In the genomic region with DNA sequence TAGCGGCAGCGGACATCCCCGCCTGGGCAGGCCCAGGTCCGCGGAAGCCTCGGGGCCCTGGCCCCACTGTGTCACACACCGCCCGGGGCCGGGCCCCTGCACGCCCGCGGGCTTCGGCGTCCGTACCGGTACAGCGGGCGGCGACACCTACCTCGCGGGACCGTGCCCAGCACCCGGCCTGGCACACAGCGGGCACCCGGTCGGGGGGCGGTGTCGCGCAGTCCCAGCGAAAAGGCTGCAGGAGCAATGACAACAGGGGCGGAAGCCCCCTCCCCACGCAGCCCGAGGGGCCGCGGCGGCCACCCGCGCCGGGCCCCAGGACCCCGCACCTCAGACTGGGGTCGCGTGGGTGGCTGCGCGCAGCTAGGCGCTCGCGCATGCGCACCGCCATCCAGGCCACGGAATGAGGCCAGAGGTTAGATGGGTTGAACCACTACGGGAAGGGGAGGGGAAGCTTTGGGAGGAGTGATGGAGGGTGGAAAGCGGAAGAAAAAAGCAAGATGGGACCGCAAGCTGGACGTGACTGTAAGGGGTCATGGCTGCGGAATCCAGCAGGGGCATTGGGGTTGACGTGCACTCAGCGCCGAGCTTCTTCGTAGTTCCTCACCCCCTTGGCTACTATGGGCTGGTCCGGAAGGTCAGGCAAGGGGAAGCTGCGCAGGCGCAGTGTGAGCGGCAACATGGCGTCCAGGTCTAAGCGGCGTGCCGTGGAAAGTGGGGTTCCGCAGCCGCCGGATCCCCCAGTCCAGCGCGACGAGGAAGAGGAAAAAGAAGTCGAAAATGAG, we compare ENCODE assay signal across 8 cellular contexts. TPM values are rescaled to one million over a fixed set of nuclear protein-coding genes. Genes with fewer than 3 reads are reported as not detected.
DNase-seq lines count a peak whose midpoint lies in the region; ATAC-seq, FAIRE-seq and TF ChIP-seq lines count a peak whose summit lies in the region.

A gene (plus strand): TSS at position 669 of the 785 bp plus-strand sequence. CDS start 12 bp downstream, at position 681.
A gene (minus strand): TSS at position 381 of the 785 bp plus-strand sequence. CDS start 6,759 bp downstream, outside the sequence.

- H3K9me3 ChIP-seq in keratinocyte (ENCODE audit: control insufficient read depth, low read depth, low read length) = no peaks in the 10 kb centered on the region

- H3K79me2 ChIP-seq in keratinocyte (ENCODE audit: control insufficient read depth, insufficient read depth, low read length) = peaks cover 56% of the 10 kb centered on the region

- peak; percentile 29 for FAIRE-seq in keratinocyte (lab: Jason Lieb, UNC)

- peak within 1 kb of the TSS; percentile 99 for H3K27ac ChIP-seq in keratinocyte (ENCODE audit: control insufficient read depth, insufficient read depth, low read length)

- no peaks in the 10 kb centered on the region for H3K9me1 ChIP-seq in keratinocyte (ENCODE audit: control insufficient read depth, extremely low read depth, insufficient read depth, low read length)

- dilution Hi-C loops in keratinocyte (cut with MboI; ENCODE audit: extremely low pct_ligation_motif_present, low sequenced_read_pairs) = no loop called here

- no peaks in the 10 kb centered on the region for H3K27me3 ChIP-seq in keratinocyte (ENCODE audit: control insufficient read depth, extremely low read depth, insufficient read depth, low read length)

- peak; percentile 76 for DNase-seq in AG09319 (ENCODE audit: extremely low read depth, low read depth)
- peak; percentile 68 to 85 for DNase-seq in NCI-H446 (lab: John Stamatoyannopoulos, UW)
- DNase-seq in activated CD4-positive, CD25-positive, alpha-beta regulatory T cell treated with anti-CD3 and anti-CD28 coated beads, Interleukin-2, amount 50 U/mL, for 16 hours (ENCODE audit: low read depth, low spot score) = peak; percentile 83
- DNase-seq in central memory CD4-positive, alpha-beta T cell = peak; percentile 94
- peak; percentile 40 for DNase-seq in keratinocyte (ENCODE audit: low read depth, low spot score)
- DNase-seq in stimulated activated CD4-positive, alpha-beta T cell treated with anti-CD3 and anti-CD28 coated beads, Interleukin-12 subunit alpha, Interleukin-12 subunit beta, amount 100 ng/mL, for 48 hours (ENCODE audit: low read depth in 2 of 3, low spot score in 1 of 3) = peak; percentile 72 to 85 (median 79)

- peak within 1 kb of the TSS; percentile 82 to 99 (median 98) for H3K4me3 ChIP-seq in keratinocyte (ENCODE audit: control insufficient read depth in 2 of 3, extremely low read depth in 1 of 3, insufficient read depth in 2 of 3, low read depth in 1 of 3, low read length in 3 of 3)

- no peaks in the 10 kb centered on the region for H4K20me1 ChIP-seq in keratinocyte (ENCODE audit: control insufficient read depth, extremely low read depth, insufficient read depth, low read length)

- H3K36me3 ChIP-seq in keratinocyte (ENCODE audit: control insufficient read depth in 2 of 2, extremely low read depth in 1 of 2, insufficient read depth in 2 of 2, low read length in 2 of 2) = peaks cover 2 to 3% of the 10 kb centered on the region in 2 experiments

- H3K4me1 ChIP-seq in keratinocyte (ENCODE audit: control insufficient read depth, extremely low read depth, insufficient read depth, low read length) = peaks cover 19% of the 10 kb centered on the region

- peak; percentile 71 for ATAC-seq in GM19043 (IDR thresholded peaks at IDR 0.05; ENCODE audit: low read depth, unreplicated experiment)
- peak; percentile 83 for ATAC-seq in HG03354 (IDR thresholded peaks at IDR 0.05; ENCODE audit: poor library complexity, severe bottlenecking, unreplicated experiment)

- peak within 1 kb of the TSS; percentile 88 for H3K4me2 ChIP-seq in keratinocyte (ENCODE audit: control insufficient read depth, extremely low read depth, insufficient read depth, low read depth, low read length)

- H3K9ac ChIP-seq in keratinocyte (ENCODE audit: control insufficient read depth, extremely low read depth, insufficient read depth, low read length) = peak within 1 kb of the TSS; percentile 94

- TF ChIP-seq CTCF in AG09319 (IDR thresholded peaks at IDR 0.05; ENCODE audit: low read depth, low read length) (no peak), keratinocyte (optimal IDR thresholded peaks at IDR 0.05 in 1 of 3, IDR thresholded peaks at IDR 0.05 in 1 of 3, conservative IDR thresholded peaks at IDR 0.05 in 1 of 3; ENCODE audit: extremely low read depth in 1 of 3, insufficient read depth in 2 of 3, low read length in 3 of 3) (no peak)

- peak within 1 kb of the TSS; percentile 100 for H2AFZ ChIP-seq in keratinocyte (ENCODE audit: control insufficient read depth, low read length)

RNA-seq across cellular contexts. Expression of the first gene that starts in this region (rescaled TPM):
- polyA plus RNA-seq in keratinocyte = 41.9 to 102 TPM (median 76.1 TPM) in 3 replicates
- 148 TPM for polyA plus RNA-seq in keratinocyte (2011; ENCODE audit: low read depth)
- 55.7 and 84.2 TPM in 2 replicates for polyA plus RNA-seq in keratinocyte (2011; cell fraction: cytosol; rRNA removed)
- polyA plus RNA-seq in keratinocyte (2011; cell fraction: nucleus; rRNA removed) = 29.5 and 47.8 TPM in 2 replicates
- polyA plus RNA-seq in keratinocyte (2012; ENCODE audit: low replicate concordance) = 55.9 and 89.4 TPM in 2 replicates
- polyA minus RNA-seq in keratinocyte = 1.6 to 27.0 TPM (median 10.7 TPM) in 3 replicates
- 39.3 TPM for polyA minus RNA-seq in keratinocyte (2011; cell fraction: cytosol; rRNA and poly(A)+ RNA removed)
- polyA minus RNA-seq in keratinocyte (2011; cell fraction: nucleus; rRNA and poly(A)+ RNA removed) = 10.9 and 15.0 TPM in 2 replicates

RNA-seq across cellular contexts. Expression of the second gene that starts in this region (rescaled TPM):
- 40.0 to 46.7 TPM (median 40.1 TPM) in 3 replicates for polyA plus RNA-seq in keratinocyte
- 13.0 TPM for polyA plus RNA-seq in keratinocyte (2011; ENCODE audit: low read depth)
- 46.5 and 51.3 TPM in 2 replicates for polyA plus RNA-seq in keratinocyte (2011; cell fraction: cytosol; rRNA removed)
- 39.6 and 41.3 TPM in 2 replicates for polyA plus RNA-seq in keratinocyte (2011; cell fraction: nucleus; rRNA removed)
- polyA plus RNA-seq in keratinocyte (2012; ENCODE audit: low replicate concordance) = 19.9 and 45.8 TPM in 2 replicates
- polyA minus RNA-seq in keratinocyte = 15.5 to 41.2 TPM (median 33.4 TPM) in 3 replicates
- polyA minus RNA-seq in keratinocyte (2011; cell fraction: cytosol; rRNA and poly(A)+ RNA removed) = 49.9 TPM
- 17.9 and 28.9 TPM in 2 replicates for polyA minus RNA-seq in keratinocyte (2011; cell fraction: nucleus; rRNA and poly(A)+ RNA removed)

Comparison
In these comparisons a context has a peak if more than half of its experiments do, and no peak if none do; other contexts are left out.
1. Peak in every context shown above with its lines: DNase-seq, ATAC-seq, H3K4me3 ChIP-seq and H3K27ac ChIP-seq.
2. DNase-seq: peak in every context shown above with its lines; median percentile 94 in central memory CD4-positive, alpha-beta T cell; 83 in activated CD4-positive, CD25-positive, alpha-beta regulatory T cell treated with anti-CD3 and anti-CD28 coated beads, Interleukin-2, amount 50 U/mL, for 16 hours; 79 in stimulated activated CD4-positive, alpha-beta T cell treated with anti-CD3 and anti-CD28 coated beads, Interleukin-12 subunit alpha, Interleukin-12 subunit beta, amount 100 ng/mL, for 48 hours; 76 in NCI-H446; 76 in AG09319; 40 in keratinocyte.